ENCODE assay signal across 1 cellular context in the genomic region with DNA sequence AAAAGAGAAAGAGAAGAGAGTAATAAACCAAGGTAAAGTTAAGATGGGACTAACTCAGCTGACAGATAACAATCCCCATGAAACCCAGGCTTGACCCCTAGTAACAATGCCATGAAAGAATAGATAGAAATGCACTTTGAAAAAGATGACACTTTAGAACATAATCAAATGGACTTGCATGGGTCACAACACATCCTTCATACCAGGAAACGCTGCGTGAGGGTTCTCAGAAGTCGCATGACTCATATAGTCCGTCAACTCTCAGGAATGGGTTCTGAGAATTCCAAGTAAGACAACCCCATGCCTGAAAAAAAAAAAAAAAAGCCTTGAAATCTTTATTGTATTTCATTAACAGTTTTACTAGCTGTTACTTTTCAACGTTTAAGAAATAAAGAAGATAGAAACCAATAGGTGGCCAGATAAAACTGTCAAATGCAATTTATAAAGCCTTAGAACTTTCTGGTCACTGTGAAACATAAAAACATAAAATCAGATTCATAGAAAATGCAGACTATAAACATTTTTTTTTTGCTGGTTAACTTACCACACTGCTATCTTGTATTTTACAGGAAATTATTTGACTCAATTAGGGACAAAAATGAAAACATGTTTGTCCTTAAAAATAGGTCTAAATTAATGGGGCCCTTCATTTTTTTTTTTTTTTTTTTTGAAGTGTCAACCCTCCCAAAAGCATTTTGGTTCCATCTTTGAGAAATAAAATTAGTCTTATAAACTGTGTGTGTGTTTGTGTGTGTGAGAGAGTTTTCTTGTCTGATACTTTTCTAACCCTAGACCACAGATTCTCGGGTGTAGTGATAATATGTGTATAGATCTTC.
TF ChIP-seq lines count a peak whose summit lies in the region.

No MANE protein-coding gene starts in this region.

TF ChIP-seq in K562, 482 proteins besides CTCF, POLR2A, EP300 and RAD21 (continued from another document and continues in another):
- TF ChIP-seq, protein P1, sequence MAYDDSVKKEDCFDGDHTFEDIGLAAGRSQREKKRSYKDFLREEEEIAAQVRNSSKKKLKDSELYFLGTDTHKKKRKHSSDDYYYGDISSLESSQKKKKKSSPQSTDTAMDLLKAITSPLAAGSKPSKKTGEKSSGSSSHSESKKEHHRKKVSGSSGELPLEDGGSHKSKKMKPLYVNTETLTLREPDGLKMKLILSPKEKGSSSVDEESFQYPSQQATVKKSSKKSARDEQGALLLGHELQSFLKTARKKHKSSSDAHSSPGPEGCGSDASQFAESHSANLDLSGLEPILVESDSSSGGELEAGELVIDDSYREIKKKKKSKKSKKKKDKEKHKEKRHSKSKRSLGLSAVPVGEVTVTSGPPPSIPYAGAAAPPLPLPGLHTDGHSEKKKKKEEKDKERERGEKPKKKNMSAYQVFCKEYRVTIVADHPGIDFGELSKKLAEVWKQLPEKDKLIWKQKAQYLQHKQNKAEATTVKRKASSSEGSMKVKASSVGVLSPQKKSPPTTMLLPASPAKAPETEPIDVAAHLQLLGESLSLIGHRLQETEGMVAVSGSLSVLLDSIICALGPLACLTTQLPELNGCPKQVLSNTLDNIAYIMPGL (CRISPR knock-in tag; IDR thresholded peaks at IDR 0.05), result no peak
- TF ChIP-seq MTA1 (IDR thresholded peaks at IDR 0.05; ENCODE audit: borderline replicate concordance) (peak; percentile 50; the same call in 1 of the 2 replicates), RBM15 (IDR thresholded peaks at IDR 0.05; ENCODE audit: insufficient read depth, low read length) (no peak), SMAD2 (IDR thresholded peaks at IDR 0.05; ENCODE audit: low read depth, low read length) (no peak), LEF1 (IDR thresholded peaks at IDR 0.05) (peak; percentile 69; the same call in 1 of the 2 replicates), SRSF7 (optimal IDR thresholded peaks at IDR 0.05; ENCODE audit: low read depth, low read length) (no peak), HDAC6 (IDR thresholded peaks at IDR 0.05; ENCODE audit: low read depth, low read length) (no peak), CC2D1A (IDR thresholded peaks at IDR 0.05) (peak; percentile 72), ZNF311 (CRISPR knock-in tag; IDR thresholded peaks at IDR 0.05) (no peak), SIN3B (IDR thresholded peaks at IDR 0.05; ENCODE audit: low read depth) (no peak), FOSL1 (tag; conservative IDR thresholded peaks at IDR 0.05) (peak; percentile 98), ELF4 (CRISPR knock-in tag; IDR thresholded peaks at IDR 0.05) (no peak), SMARCC2 (IDR thresholded peaks at IDR 0.05; ENCODE audit: low read depth) (peak; percentile 83), BACH1 (tag; IDR thresholded peaks at IDR 0.05) (peak; percentile 30; the same call in 1 of the 2 replicates), NFIX (CRISPR knock-in tag; IDR thresholded peaks at IDR 0.05; ENCODE audit: low read depth) (no peak), CAMTA2 (CRISPR knock-in tag; conservative IDR thresholded peaks at IDR 0.05) (no peak), FOS (IDR thresholded peaks at IDR 0.05; ENCODE audit: extremely low read depth, insufficient read length) (peak; percentile 41), ZKSCAN3 (CRISPR knock-in tag; IDR thresholded peaks at IDR 0.05) (no peak), MCM7 (IDR thresholded peaks at IDR 0.05) (no peak), MCM3 (IDR thresholded peaks at IDR 0.05) (no peak), TAF1 (IDR thresholded peaks at IDR 0.05; ENCODE audit: control insufficient read depth, extremely low read depth, insufficient read depth, low read length, severe bottlenecking) (no peak), ZNF121 (CRISPR knock-in tag; conservative IDR thresholded peaks at IDR 0.05) (no peak), POLR3A (IDR thresholded peaks at IDR 0.05; ENCODE audit: borderline replicate concordance, extremely low read depth, insufficient read depth, insufficient read length) (no peak), E2F3 (CRISPR knock-in tag; IDR thresholded peaks at IDR 0.05) (no peak), POLR3G (IDR thresholded peaks at IDR 0.05; ENCODE audit: extremely low read depth, insufficient read length, insufficient replicate concordance) (no peak), ZFPM2 (CRISPR knock-in tag; IDR thresholded peaks at IDR 0.05) (no peak), ZNF146 (CRISPR knock-in tag; IDR thresholded peaks at IDR 0.05; ENCODE audit: unreplicated experiment) (no peak), HMG20A (CRISPR knock-in tag; conservative IDR thresholded peaks at IDR 0.05) (no peak), SMAD4 (CRISPR knock-in tag; conservative IDR thresholded peaks at IDR 0.05) (no peak), PHF8 (IDR thresholded peaks at IDR 0.05; ENCODE audit: borderline replicate concordance, low read length) (no peak), KDM2B (CRISPR knock-in tag; IDR thresholded peaks at IDR 0.05) (no peak), MYNN (IDR thresholded peaks at IDR 0.05) (no peak), MYNN (CRISPR knock-in tag; IDR thresholded peaks at IDR 0.05) (no peak), ZNF707 (CRISPR knock-in tag; conservative IDR thresholded peaks at IDR 0.05) (no peak), EP400 (IDR thresholded peaks at IDR 0.05) (peak; percentile 44), NFYB (IDR thresholded peaks at IDR 0.05; ENCODE audit: extremely low read depth, insufficient read length) (no peak), HMGN3 (IDR thresholded peaks at IDR 0.05; ENCODE audit: borderline replicate concordance, extremely low read depth, insufficient read length, low read depth, low read length) (no peak), ZNF551 (CRISPR knock-in tag; IDR thresholded peaks at IDR 0.05) (no peak), HSF4 (CRISPR knock-in tag; IDR thresholded peaks at IDR 0.05; ENCODE audit: borderline replicate concordance) (no peak), HOXB6 (CRISPR knock-in tag; IDR thresholded peaks at IDR 0.05; ENCODE audit: borderline replicate concordance) (no peak)
- TF ChIP-seq, protein P2, sequence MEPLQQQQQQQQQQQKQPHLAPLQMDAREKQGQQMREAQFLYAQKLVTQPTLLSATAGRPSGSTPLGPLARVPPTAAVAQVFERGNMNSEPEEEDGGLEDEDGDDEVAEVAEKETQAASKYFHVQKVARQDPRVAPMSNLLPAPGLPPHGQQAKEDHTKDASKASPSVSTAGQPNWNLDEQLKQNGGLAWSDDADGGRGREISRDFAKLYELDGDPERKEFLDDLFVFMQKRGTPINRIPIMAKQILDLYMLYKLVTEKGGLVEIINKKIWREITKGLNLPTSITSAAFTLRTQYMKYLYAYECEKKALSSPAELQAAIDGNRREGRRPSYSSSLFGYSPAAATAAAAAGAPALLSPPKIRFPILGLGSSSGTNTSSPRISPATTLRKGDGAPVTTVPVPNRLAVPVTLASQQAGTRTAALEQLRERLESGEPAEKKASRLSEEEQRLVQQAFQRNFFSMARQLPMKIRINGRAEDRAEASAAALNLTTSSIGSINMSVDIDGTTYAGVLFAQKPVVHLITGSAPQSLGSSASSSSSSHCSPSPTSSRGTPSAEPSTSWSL (CRISPR knock-in tag; IDR thresholded peaks at IDR 0.05; ENCODE audit: borderline replicate concordance), result no peak
- TF ChIP-seq, protein P3, sequence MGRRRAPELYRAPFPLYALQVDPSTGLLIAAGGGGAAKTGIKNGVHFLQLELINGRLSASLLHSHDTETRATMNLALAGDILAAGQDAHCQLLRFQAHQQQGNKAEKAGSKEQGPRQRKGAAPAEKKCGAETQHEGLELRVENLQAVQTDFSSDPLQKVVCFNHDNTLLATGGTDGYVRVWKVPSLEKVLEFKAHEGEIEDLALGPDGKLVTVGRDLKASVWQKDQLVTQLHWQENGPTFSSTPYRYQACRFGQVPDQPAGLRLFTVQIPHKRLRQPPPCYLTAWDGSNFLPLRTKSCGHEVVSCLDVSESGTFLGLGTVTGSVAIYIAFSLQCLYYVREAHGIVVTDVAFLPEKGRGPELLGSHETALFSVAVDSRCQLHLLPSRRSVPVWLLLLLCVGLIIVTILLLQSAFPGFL (CRISPR knock-in tag; IDR thresholded peaks at IDR 0.05), result no peak
- TF ChIP-seq, protein P4, sequence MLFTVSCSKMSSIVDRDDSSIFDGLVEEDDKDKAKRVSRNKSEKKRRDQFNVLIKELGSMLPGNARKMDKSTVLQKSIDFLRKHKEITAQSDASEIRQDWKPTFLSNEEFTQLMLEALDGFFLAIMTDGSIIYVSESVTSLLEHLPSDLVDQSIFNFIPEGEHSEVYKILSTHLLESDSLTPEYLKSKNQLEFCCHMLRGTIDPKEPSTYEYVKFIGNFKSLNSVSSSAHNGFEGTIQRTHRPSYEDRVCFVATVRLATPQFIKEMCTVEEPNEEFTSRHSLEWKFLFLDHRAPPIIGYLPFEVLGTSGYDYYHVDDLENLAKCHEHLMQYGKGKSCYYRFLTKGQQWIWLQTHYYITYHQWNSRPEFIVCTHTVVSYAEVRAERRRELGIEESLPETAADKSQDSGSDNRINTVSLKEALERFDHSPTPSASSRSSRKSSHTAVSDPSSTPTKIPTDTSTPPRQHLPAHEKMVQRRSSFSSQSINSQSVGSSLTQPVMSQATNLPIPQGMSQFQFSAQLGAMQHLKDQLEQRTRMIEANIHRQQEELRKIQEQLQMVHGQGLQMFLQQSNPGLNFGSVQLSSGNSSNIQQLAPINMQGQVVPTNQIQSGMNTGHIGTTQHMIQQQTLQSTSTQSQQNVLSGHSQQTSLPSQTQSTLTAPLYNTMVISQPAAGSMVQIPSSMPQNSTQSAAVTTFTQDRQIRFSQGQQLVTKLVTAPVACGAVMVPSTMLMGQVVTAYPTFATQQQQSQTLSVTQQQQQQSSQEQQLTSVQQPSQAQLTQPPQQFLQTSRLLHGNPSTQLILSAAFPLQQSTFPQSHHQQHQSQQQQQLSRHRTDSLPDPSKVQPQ (CRISPR knock-in tag; IDR thresholded peaks at IDR 0.05; ENCODE audit: borderline replicate concordance), result no peak
- TF ChIP-seq, protein P5, sequence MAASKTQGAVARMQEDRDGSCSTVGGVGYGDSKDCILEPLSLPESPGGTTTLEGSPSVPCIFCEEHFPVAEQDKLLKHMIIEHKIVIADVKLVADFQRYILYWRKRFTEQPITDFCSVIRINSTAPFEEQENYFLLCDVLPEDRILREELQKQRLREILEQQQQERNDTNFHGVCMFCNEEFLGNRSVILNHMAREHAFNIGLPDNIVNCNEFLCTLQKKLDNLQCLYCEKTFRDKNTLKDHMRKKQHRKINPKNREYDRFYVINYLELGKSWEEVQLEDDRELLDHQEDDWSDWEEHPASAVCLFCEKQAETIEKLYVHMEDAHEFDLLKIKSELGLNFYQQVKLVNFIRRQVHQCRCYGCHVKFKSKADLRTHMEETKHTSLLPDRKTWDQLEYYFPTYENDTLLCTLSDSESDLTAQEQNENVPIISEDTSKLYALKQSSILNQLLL (CRISPR knock-in tag; IDR thresholded peaks at IDR 0.05; ENCODE audit: borderline replicate concordance), result no peak
- TF ChIP-seq, protein P6, sequence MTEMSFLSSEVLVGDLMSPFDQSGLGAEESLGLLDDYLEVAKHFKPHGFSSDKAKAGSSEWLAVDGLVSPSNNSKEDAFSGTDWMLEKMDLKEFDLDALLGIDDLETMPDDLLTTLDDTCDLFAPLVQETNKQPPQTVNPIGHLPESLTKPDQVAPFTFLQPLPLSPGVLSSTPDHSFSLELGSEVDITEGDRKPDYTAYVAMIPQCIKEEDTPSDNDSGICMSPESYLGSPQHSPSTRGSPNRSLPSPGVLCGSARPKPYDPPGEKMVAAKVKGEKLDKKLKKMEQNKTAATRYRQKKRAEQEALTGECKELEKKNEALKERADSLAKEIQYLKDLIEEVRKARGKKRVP (CRISPR knock-in tag; IDR thresholded peaks at IDR 0.05), result no peak
- TF ChIP-seq, protein P7, sequence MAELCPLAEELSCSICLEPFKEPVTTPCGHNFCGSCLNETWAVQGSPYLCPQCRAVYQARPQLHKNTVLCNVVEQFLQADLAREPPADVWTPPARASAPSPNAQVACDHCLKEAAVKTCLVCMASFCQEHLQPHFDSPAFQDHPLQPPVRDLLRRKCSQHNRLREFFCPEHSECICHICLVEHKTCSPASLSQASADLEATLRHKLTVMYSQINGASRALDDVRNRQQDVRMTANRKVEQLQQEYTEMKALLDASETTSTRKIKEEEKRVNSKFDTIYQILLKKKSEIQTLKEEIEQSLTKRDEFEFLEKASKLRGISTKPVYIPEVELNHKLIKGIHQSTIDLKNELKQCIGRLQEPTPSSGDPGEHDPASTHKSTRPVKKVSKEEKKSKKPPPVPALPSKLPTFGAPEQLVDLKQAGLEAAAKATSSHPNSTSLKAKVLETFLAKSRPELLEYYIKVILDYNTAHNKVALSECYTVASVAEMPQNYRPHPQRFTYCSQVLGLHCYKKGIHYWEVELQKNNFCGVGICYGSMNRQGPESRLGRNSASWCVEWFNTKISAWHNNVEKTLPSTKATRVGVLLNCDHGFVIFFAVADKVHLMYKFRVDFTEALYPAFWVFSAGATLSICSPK (IDR thresholded peaks at IDR 0.05; ENCODE audit: borderline replicate concordance), result no peak
- TF ChIP-seq, protein P8, sequence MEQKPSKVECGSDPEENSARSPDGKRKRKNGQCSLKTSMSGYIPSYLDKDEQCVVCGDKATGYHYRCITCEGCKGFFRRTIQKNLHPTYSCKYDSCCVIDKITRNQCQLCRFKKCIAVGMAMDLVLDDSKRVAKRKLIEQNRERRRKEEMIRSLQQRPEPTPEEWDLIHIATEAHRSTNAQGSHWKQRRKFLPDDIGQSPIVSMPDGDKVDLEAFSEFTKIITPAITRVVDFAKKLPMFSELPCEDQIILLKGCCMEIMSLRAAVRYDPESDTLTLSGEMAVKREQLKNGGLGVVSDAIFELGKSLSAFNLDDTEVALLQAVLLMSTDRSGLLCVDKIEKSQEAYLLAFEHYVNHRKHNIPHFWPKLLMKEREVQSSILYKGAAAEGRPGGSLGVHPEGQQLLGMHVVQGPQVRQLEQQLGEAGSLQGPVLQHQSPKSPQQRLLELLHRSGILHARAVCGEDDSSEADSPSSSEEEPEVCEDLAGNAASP (IDR thresholded peaks at IDR 0.05), result no peak
- TF ChIP-seq, protein P9, sequence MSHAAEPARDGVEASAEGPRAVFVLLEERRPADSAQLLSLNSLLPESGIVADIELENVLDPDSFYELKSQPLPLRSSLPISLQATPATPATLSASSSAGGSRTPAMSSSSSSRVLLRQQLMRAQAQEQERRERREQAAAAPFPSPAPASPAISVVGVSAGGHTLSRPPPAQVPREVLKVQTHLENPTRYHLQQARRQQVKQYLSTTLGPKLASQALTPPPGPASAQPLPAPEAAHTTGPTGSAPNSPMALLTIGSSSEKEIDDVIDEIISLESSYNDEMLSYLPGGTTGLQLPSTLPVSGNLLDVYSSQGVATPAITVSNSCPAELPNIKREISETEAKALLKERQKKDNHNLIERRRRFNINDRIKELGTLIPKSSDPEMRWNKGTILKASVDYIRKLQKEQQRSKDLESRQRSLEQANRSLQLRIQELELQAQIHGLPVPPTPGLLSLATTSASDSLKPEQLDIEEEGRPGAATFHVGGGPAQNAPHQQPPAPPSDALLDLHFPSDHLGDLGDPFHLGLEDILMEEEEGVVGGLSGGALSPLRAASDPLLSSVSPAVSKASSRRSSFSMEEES (CRISPR knock-in tag; IDR thresholded peaks at IDR 0.05), result no peak
- TF ChIP-seq, protein P10, sequence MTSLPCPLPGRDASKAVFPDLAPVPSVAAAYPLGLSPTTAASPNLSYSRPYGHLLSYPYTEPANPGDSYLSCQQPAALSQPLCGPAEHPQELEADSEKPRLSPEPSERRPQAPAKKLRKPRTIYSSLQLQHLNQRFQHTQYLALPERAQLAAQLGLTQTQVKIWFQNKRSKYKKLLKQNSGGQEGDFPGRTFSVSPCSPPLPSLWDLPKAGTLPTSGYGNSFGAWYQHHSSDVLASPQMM (CRISPR knock-in tag; IDR thresholded peaks at IDR 0.05), result no peak
